ENCODE assay signal across 8 cellular contexts in genomic region chr2:88350641-88351601, GRCh38.
A peak's percentile ranks its signal among the peaks of the same experiment; 100 is the strongest.
DNase-seq lines count a peak whose midpoint lies in the region; TF ChIP-seq lines count a peak whose summit lies in the region.

No MANE protein-coding gene starts in this region.

- no peaks in the 10 kb centered on the region for H3K36me3 ChIP-seq in subcutaneous abdominal adipose tissue (ENCODE audit: control insufficient read depth in 5 of 5, insufficient read depth in 5 of 5, low read length in 5 of 5)

- no peak overlapping the region for H3K27ac Mint-ChIP-seq in neural crest cell (ENCODE audit: unreplicated experiment)

- TF ChIP-seq CTCF in AG09319 (IDR thresholded peaks at IDR 0.05; ENCODE audit: low read depth, low read length) (peak; percentile 59), GM20000 (IDR thresholded peaks at IDR 0.05; ENCODE audit: extremely low read depth, missing control alignments) (peak; percentile 64), fibroblast of the aortic adventitia (IDR thresholded peaks at IDR 0.05; ENCODE audit: insufficient read depth, low read length) (peak; percentile 61), neural crest cell (conservative IDR thresholded peaks at IDR 0.05) (peak; percentile 85)

- no peak overlapping the region for H3K27ac ChIP-seq in subcutaneous abdominal adipose tissue (ENCODE audit: low read depth, low read length)

- DNase-seq in AG09319 (ENCODE audit: extremely low read depth, low read depth): no peak
- peak; percentile 59 for DNase-seq in GM20000 (ENCODE audit: low spot score)
- DNase-seq in NCI-H526 treated with DMSO at 0.1 percent for 48 hours (lab: John Stamatoyannopoulos, UW): peak; percentile 68
- peak; percentile 50 for DNase-seq in activated T-cell treated with anti-CD3 and anti-CD28 coated beads, Interleukin-2, amount 50 U/mL, for 1 hour
- DNase-seq in fibroblast of the aortic adventitia (ENCODE audit: low read depth): peak; percentile 22
- DNase-seq in neural crest cell (ENCODE audit: low read depth, low spot score): peak; percentile 81
- DNase-seq in NCI-H128 (lab: John Stamatoyannopoulos, UW; ENCODE audit: unreplicated experiment): no peak

- H3K4me1 Mint-ChIP-seq in neural crest cell: peaks cover 19% of the 10 kb centered on the region

- H3K4me3 Mint-ChIP-seq in neural crest cell: peak overlapping the region; percentile 74

- peaks cover 0 to 11% (median 9%) of the 10 kb centered on the region in 5 donors for H3K4me1 ChIP-seq in subcutaneous abdominal adipose tissue (ENCODE audit: control insufficient read depth in 5 of 5, insufficient read depth in 5 of 5, low read length in 5 of 5)

- peak overlapping the region; percentile 10 for H3K4me3 ChIP-seq in fibroblast of the aortic adventitia (ENCODE audit: low read depth, low read length)
- H3K4me3 ChIP-seq in subcutaneous abdominal adipose tissue (ENCODE audit: low read depth in 1 of 5, low read length in 5 of 5): peak overlapping the region in 3 of 5 donors; percentile 34 to 57 (median 54)

- H3K27me3 ChIP-seq in subcutaneous abdominal adipose tissue (ENCODE audit: control insufficient read depth in 5 of 5, insufficient read depth in 4 of 5, low read length in 5 of 5): peaks cover 10 to 32% (median 24%) of the 10 kb centered on the region in 5 donors

- peaks cover 28% of the 10 kb centered on the region for H3K27me3 Mint-ChIP-seq in neural crest cell (ENCODE audit: low read depth)

- peak overlapping the region in 1 of 5 donors; percentile 40 for H3K9ac ChIP-seq in subcutaneous abdominal adipose tissue (ENCODE audit: low read length in 5 of 5)

- H3K9me3 ChIP-seq in subcutaneous abdominal adipose tissue (ENCODE audit: control insufficient read depth in 5 of 5, low read length in 5 of 5): peaks cover 0 to 4% (median 0%) of the 10 kb centered on the region in 5 donors

- H3K36me3 Mint-ChIP-seq in neural crest cell (ENCODE audit: low read depth): no peaks in the 10 kb centered on the region

- no peaks in the 10 kb centered on the region for H3K9me3 Mint-ChIP-seq in neural crest cell

Comparison
In these comparisons a context has a peak if more than half of its experiments do, and no peak if none do; other contexts are left out.
1. DNase-seq: peak in GM20000 (single experiment), NCI-H526 treated with DMSO at 0.1 percent for 48 hours (single experiment), activated T-cell treated with anti-CD3 and anti-CD28 coated beads, Interleukin-2, amount 50 U/mL, for 1 hour (single experiment), fibroblast of the aortic adventitia (single experiment) and neural crest cell (single experiment); none in AG09319 (single experiment) and NCI-H128 (single experiment).
2. Peak in every context shown above with its lines, with median percentiles within 50 percentile points of each other: CTCF ChIP-seq.